ENCODE assay signal across 8 cellular contexts in the genomic region with DNA sequence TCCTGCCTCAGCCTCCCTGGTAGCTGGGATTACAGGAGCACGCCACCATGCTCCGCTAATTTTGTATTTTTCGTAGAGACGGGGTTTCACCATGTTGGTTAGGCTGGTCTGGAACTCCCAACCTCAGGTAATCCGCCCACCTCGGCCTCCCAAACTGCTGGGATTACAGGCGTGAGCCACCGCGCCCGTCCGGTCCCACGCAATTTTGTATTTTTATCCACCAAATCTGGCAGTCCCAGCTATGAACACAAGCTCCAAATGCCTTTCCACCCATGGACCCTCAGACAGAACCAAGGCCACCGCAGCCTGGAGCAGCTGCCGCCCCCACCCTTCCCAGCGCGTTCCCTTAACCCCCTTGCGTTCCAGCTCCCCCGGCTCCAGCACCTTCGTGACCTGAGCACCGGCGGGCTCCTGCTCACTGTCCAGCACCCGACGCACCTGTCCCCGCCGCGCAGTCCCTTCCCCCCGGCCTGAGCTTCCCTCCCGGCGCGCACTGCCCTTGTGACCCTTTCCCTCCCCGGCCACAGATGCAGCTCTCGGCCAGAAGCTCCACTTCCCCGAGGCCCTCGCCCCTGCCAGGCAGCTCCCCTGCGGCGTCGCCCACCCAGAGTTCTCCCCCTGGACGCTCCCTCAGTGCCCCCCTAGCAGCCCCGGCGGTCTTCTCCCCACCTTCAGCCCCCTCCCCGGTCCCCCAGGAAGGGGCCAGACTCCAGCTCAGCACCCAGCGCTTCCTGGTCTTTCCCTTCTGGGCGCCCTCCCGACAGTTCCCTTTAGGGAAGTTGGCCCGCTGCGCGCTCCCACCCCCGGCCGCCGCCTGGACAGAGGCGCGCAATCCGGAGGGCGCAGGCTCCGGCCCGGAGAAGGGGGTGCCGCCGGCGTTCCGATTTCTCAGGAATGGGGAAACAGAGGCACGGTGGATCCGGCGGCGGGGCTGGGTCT. TPM values are rescaled to one million over a fixed set of nuclear protein-coding genes. Genes with fewer than 3 reads are reported as not detected.
A peak's percentile ranks its signal among the peaks of the same experiment; 100 is the strongest.
DNase-seq lines count a peak whose midpoint lies in the region; ATAC-seq and TF ChIP-seq lines count a peak whose summit lies in the region.

No MANE protein-coding gene starts in this region.

- H3K9me1 ChIP-seq in IMR-90 (ENCODE audit: insufficient read depth, low read length): no peaks in the 10 kb centered on the region

- no peak overlapping the region for H2BK15ac ChIP-seq in IMR-90 (ENCODE audit: low read depth, low read length)

- no peak overlapping the region for H3K18ac ChIP-seq in IMR-90 (ENCODE audit: low read depth, low read length)

- dilution Hi-C loops in IMR-90 (cut with HindIII; ENCODE audit: low sequenced_read_pairs, unreplicated experiment): no loop called here

- H3K27ac ChIP-seq in A673 (ENCODE audit: low read depth, low read length, poor library complexity, severe bottlenecking) (no peak overlapping the region), IMR-90 (ENCODE audit: insufficient read depth, low read length) (no peak overlapping the region)
- no peak overlapping the region for H3K27ac ChIP-seq in effector memory CD4-positive, alpha-beta T cell (ENCODE audit: insufficient read depth, low read length, poor library complexity, severe bottlenecking)
- no peak overlapping the region for H3K27ac ChIP-seq in naive thymus-derived CD4-positive, alpha-beta T cell (ENCODE audit: low read depth, low read length)

- H4K91ac ChIP-seq in IMR-90 (ENCODE audit: insufficient read depth, low read depth, low read length): no peak overlapping the region

- H4K20me1 ChIP-seq in IMR-90 (ENCODE audit: insufficient read depth, low read length): no peaks in the 10 kb centered on the region

- intact Hi-C loops in A673 (cut with micrococcal nuclease; ENCODE audit: unreplicated experiment): no loop called here
- intact Hi-C loops in IMR-90 (cut with micrococcal nuclease): no loop called here
- intact Hi-C loops in naive thymus-derived CD4-positive, alpha-beta T cell (cut with micrococcal nuclease): loop anchor here in 1 of 2 donors (1.0 kb wide), 1 partner anchor 9 kb away; no protein-coding TSS in a partner anchor

- H3K4me1 Mint-ChIP-seq in naive thymus-derived CD4-positive, alpha-beta T cell: peaks cover 10 to 30% (median 18%) of the 10 kb centered on the region in 7 donors

- H2BK5ac ChIP-seq in IMR-90 (ENCODE audit: low read depth, low read length, poor library complexity, severe bottlenecking): no peak overlapping the region

- H3K14ac ChIP-seq in IMR-90 (replicated peaks; ENCODE audit: low read depth, low read length): no peak overlapping the region

- in situ Hi-C loops in IMR-90 (cut with MboI; ENCODE audit: low sequenced_read_pairs): no loop called here

- peaks cover 57% of the 10 kb centered on the region for H3K27me3 ChIP-seq in A673 (replicated peaks; ENCODE audit: insufficient read depth, low read depth, low read length, poor library complexity)
- H3K27me3 ChIP-seq in IMR-90 (ENCODE audit: control insufficient read depth, insufficient read depth, low read length): peaks cover 65% of the 10 kb centered on the region
- H3K27me3 ChIP-seq in effector memory CD4-positive, alpha-beta T cell (replicated peaks; ENCODE audit: control insufficient read depth, insufficient read depth, low read length, poor library complexity, severe bottlenecking): no peaks in the 10 kb centered on the region
- no peaks in the 10 kb centered on the region for H3K27me3 ChIP-seq in naive thymus-derived CD4-positive, alpha-beta T cell (ENCODE audit: control insufficient read depth in 2 of 2, insufficient read depth in 2 of 2, low read length in 2 of 2)

- H3K4me3 Mint-ChIP-seq in naive thymus-derived CD4-positive, alpha-beta T cell: peak overlapping the region in 8 of 10 donors; percentile 33 to 80 (median 58)

- POLR2A ChIA-PET in A673 (lab: Charles Lee; ENCODE audit: low non-redundant PET) (no interaction called here), IMR-90 (lab: Charles Lee; ENCODE audit: unreplicated experiment) (no interaction called here)
- POLR2A ChIA-PET in naive thymus-derived CD4-positive, alpha-beta T cell (lab: Charles Lee): interaction anchor here (0.5 to 1.7 kb wide), 5 partner anchors 9 to 180 kb away, joined by 3 to 16 read pairs (median 4); no protein-coding TSS in a partner anchor

- no peaks in the 10 kb centered on the region for H3K36me3 Mint-ChIP-seq in naive thymus-derived CD4-positive, alpha-beta T cell

- DNase-seq in A673 (ENCODE audit: low spot score): no peak
- DNase-seq in IMR-90: no peak
- DNase-seq in effector memory CD4-positive, alpha-beta T cell: no peak
- no peak for DNase-seq in naive thymus-derived CD4-positive, alpha-beta T cell
- no peak for DNase-seq in EL
- no peak for DNase-seq in DMS153 treated with DMSO at 0.1 percent for 48 hours (lab: John Stamatoyannopoulos, UW; ENCODE audit: unreplicated experiment)
- DNase-seq in ecto neural progenitor cell (ENCODE audit: low spot score): no peak

- no peak overlapping the region for H3K23ac ChIP-seq in IMR-90 (ENCODE audit: low read depth, low read length)

- no peak overlapping the region for H2AK5ac ChIP-seq in IMR-90 (ENCODE audit: low read depth, low read length)

- H3K4me3 ChIP-seq in A673 (ENCODE audit: low read depth, low read length, poor library complexity, severe bottlenecking) (peak overlapping the region; percentile 37), IMR-90 (ENCODE audit: insufficient read depth, low read depth, low read length) (peak overlapping the region; percentile 18)
- peak overlapping the region; percentile 66 for H3K4me3 ChIP-seq in effector memory CD4-positive, alpha-beta T cell (ENCODE audit: insufficient read depth, low read depth, low read length, poor library complexity, severe bottlenecking)
- H3K4me3 ChIP-seq in naive thymus-derived CD4-positive, alpha-beta T cell (ENCODE audit: low read length): no peak overlapping the region

- H2BK120ac ChIP-seq in IMR-90 (ENCODE audit: low read depth, low read length): no peak overlapping the region

- no peak overlapping the region for H4K5ac ChIP-seq in IMR-90 (ENCODE audit: low read depth, low read length)

- H3K4me1 ChIP-seq in A673 (ENCODE audit: insufficient read depth, low read length, poor library complexity, severe bottlenecking): peaks cover 3% of the 10 kb centered on the region
- no peaks in the 10 kb centered on the region for H3K4me1 ChIP-seq in IMR-90 (ENCODE audit: control insufficient read depth, insufficient read depth, low read length)
- peaks cover 18% of the 10 kb centered on the region for H3K4me1 ChIP-seq in effector memory CD4-positive, alpha-beta T cell (ENCODE audit: control insufficient read depth, insufficient read depth, low read length, poor library complexity, severe bottlenecking)
- H3K4me1 ChIP-seq in naive thymus-derived CD4-positive, alpha-beta T cell (ENCODE audit: control insufficient read depth in 2 of 2, insufficient read depth in 2 of 2, low read length in 2 of 2): peaks cover 0 to 13% of the 10 kb centered on the region in 2 donors

- no peak overlapping the region for H3K56ac ChIP-seq in IMR-90 (ENCODE audit: extremely low read depth, insufficient read depth, low read length)

- ATAC-seq in IMR-90 (ENCODE audit: low read depth) (no peak), HG03354 (IDR thresholded peaks at IDR 0.05; ENCODE audit: poor library complexity, severe bottlenecking, unreplicated experiment) (no peak)
- no peak for ATAC-seq in naive thymus-derived CD4-positive, alpha-beta T cell

- H2AK9ac ChIP-seq in IMR-90 (replicated peaks; ENCODE audit: low read depth, low read length, poor library complexity): no peak overlapping the region

- no peaks in the 10 kb centered on the region for H3K9me3 ChIP-seq in A673 (ENCODE audit: low read depth, low read length, poor library complexity, severe bottlenecking)
- no peaks in the 10 kb centered on the region for H3K9me3 ChIP-seq in IMR-90 (ENCODE audit: control insufficient read depth, insufficient read depth, low read length)
- H3K9me3 ChIP-seq in effector memory CD4-positive, alpha-beta T cell (ENCODE audit: control insufficient read depth, low read length): no peaks in the 10 kb centered on the region
- H3K9me3 ChIP-seq in naive thymus-derived CD4-positive, alpha-beta T cell (ENCODE audit: control insufficient read depth in 2 of 3, low read length in 3 of 3): no peaks in the 10 kb centered on the region

- H3K4me2 ChIP-seq in IMR-90 (ENCODE audit: low read depth, low read length): no peak overlapping the region; the same call in 1 of the 2 replicates

- H3K9ac ChIP-seq in IMR-90 (ENCODE audit: low read depth, low read length): no peak overlapping the region

- no peaks in the 10 kb centered on the region for H3K79me1 ChIP-seq in IMR-90 (ENCODE audit: low read depth in 1 of 2, low read length in 2 of 2)

- WGBS in IMR-90 (ENCODE audit: extremely low coverage in 2 of 2, insufficient read length in 1 of 2), 2 experiments: 20% methylated on average over 23 of the region's 64 CpGs; no CpG with 5 or more reads in 1 of the 2 experiments

- no peak overlapping the region for H4K8ac ChIP-seq in IMR-90 (ENCODE audit: low read depth in 2 of 2, low read length in 2 of 2)

- CTCF ChIA-PET in A673 (lab: Charles Lee) (no interaction called here), IMR-90 (lab: Yijun Ruan, JAX) (no interaction called here)
- CTCF ChIA-PET in naive thymus-derived CD4-positive, alpha-beta T cell (lab: Charles Lee): interaction anchor here (0.7 to 1.0 kb wide), 2 partner anchors 8 to 58 kb away, joined by 3 read pairs; no protein-coding TSS in a partner anchor

- peak overlapping the region in 3 of 9 donors; percentile 12 to 51 (median 49) for H3K27ac Mint-ChIP-seq in naive thymus-derived CD4-positive, alpha-beta T cell

- peak overlapping the region; percentile 43 for H2AFZ ChIP-seq in IMR-90 (replicated peaks; ENCODE audit: low read length, poor library complexity)

- no peak overlapping the region for H2BK20ac ChIP-seq in IMR-90 (ENCODE audit: low read depth, low read length)

- H3K27me3 Mint-ChIP-seq in naive thymus-derived CD4-positive, alpha-beta T cell: peaks cover 0 to 54% (median 0%) of the 10 kb centered on the region in 5 donors

- no peaks in the 10 kb centered on the region for H3K9me3 Mint-ChIP-seq in naive thymus-derived CD4-positive, alpha-beta T cell

- H3K4ac ChIP-seq in IMR-90 (ENCODE audit: low read depth, low read length): no peak overlapping the region

- no peak for TF ChIP-seq RAD21 in IMR-90 (IDR thresholded peaks at IDR 0.05; ENCODE audit: low read length)

- H3K36me3 ChIP-seq in A673 (ENCODE audit: insufficient read depth, low read length, poor library complexity, severe bottlenecking): no peaks in the 10 kb centered on the region
- no peaks in the 10 kb centered on the region for H3K36me3 ChIP-seq in IMR-90 (ENCODE audit: control insufficient read depth, insufficient read depth, low read length)
- no peaks in the 10 kb centered on the region for H3K36me3 ChIP-seq in effector memory CD4-positive, alpha-beta T cell (ENCODE audit: control insufficient read depth, insufficient read depth, low read length)
- H3K36me3 ChIP-seq in naive thymus-derived CD4-positive, alpha-beta T cell (ENCODE audit: control insufficient read depth in 2 of 3, insufficient read depth in 3 of 3, low read length in 3 of 3): no peaks in the 10 kb centered on the region

- no peak for TF ChIP-seq CTCF in A673 (conservative IDR thresholded peaks at IDR 0.05; ENCODE audit: low read depth, low read length)
- no peak for TF ChIP-seq CTCF in IMR-90 (conservative IDR thresholded peaks at IDR 0.05; ENCODE audit: low read depth, low read length)

- TF ChIP-seq POLR2A in IMR-90 (IDR thresholded peaks at IDR 0.05; ENCODE audit: low read depth, low read length): no peak

- BruUV-seq in A673 (replicated peaks; lab: Mats Ljungman, UMichigan): no TSS peak
- BruUV-seq in IMR-90 (replicated peaks; lab: Mats Ljungman, UMichigan): no TSS peak

RNA-seq across cellular contexts. Expression of gene ZBED4, which starts 5.6 kb away (rescaled TPM):
- 31.5 and 33.1 TPM in 2 replicates for total RNA-seq in A673 (2021)
- total RNA-seq in IMR-90 (2012; rRNA removed): 9.3 and 10.6 TPM in 2 replicates
- 9.6 and 10.5 TPM in 2 replicates for polyA plus RNA-seq in IMR-90 (2012; rRNA removed)
- polyA plus RNA-seq in IMR-90 (2012; cell fraction: cytosol; rRNA removed): 6.7 and 7.1 TPM in 2 replicates
- 11.9 and 13.8 TPM in 2 replicates for polyA plus RNA-seq in IMR-90 (2012; cell fraction: nucleus; rRNA removed; ENCODE audit: low replicate concordance)
- total RNA-seq in naive thymus-derived CD4-positive, alpha-beta T cell: 10 to 100 TPM; 13.6 to 20.1 (median 17.1) TPM
- polyA plus RNA-seq in naive thymus-derived CD4-positive, alpha-beta T cell: 10 to 100 TPM in 1 of 2 donors, 1 to 10 TPM in 1; 6.0 to 10.6 TPM

RNA-seq across cellular contexts. Expression of gene BRD1, which starts 20.3 kb away (rescaled TPM):
- total RNA-seq in A673 (2021): 47.2 and 51.2 TPM in 2 replicates
- total RNA-seq in IMR-90 (2012; rRNA removed): 10.0 and 10.8 TPM in 2 replicates
- 9.4 and 10.6 TPM in 2 replicates for polyA plus RNA-seq in IMR-90 (2012; rRNA removed)
- 8.0 and 8.3 TPM in 2 replicates for polyA plus RNA-seq in IMR-90 (2012; cell fraction: cytosol; rRNA removed)
- polyA plus RNA-seq in IMR-90 (2012; cell fraction: nucleus; rRNA removed; ENCODE audit: low replicate concordance): 42.9 and 49.7 TPM in 2 replicates
- total RNA-seq in naive thymus-derived CD4-positive, alpha-beta T cell: 100 to 1,000 TPM in 2 of 5 experiments, 10 to 100 TPM in 3; 50.0 to 130 (median 87.7) TPM
- polyA plus RNA-seq in naive thymus-derived CD4-positive, alpha-beta T cell: 1 to 10 TPM; 2.8 to 3.4 TPM
